ENCODE assay signal across 11 cellular contexts in genomic region chr1:198680174-198680871, GRCh38. TPM values are rescaled to one million over a fixed set of nuclear protein-coding genes. Genes with fewer than 3 reads are reported as not detected.
DNase-seq lines count a peak whose midpoint lies in the region; ATAC-seq and TF ChIP-seq lines count a peak whose summit lies in the region.
"Had no signal": no experiment of that assay in that cellular context is flagged by ENCODE, and none has a peak within 500 bp of the region (broad histone marks: within the 10 kb centered on the region; RNA-seq: fewer than 3 reads in every experiment).

No MANE protein-coding gene starts in this region.

- H3K27ac ChIP-seq in Peyer's patch, result peak overlapping the region; percentile 71 to 80 (median 76)

- H3K9me3 ChIP-seq in Peyer's patch (no peaks in the 10 kb centered on the region), Caco-2 (no peaks in the 10 kb centered on the region)
- H3K9me3 ChIP-seq: HAP-1 had no signal

- no peaks in the 10 kb centered on the region for H3K9me3 Mint-ChIP-seq in activated CD4-positive, alpha-beta T cell treated with anti-CD3 and anti-CD28 coated beads for 36 hours (ENCODE audit: low read depth)
- H3K9me3 Mint-ChIP-seq in dendritic cell treated with granulocyte-macrophage colony-stimulating factor and Interleukin-4, amounts not matched to agents 40 ng/mL and 50 ng/mL, for 4 days, result peaks cover 8% of the 10 kb centered on the region
- H3K9me3 Mint-ChIP-seq in stimulated activated naive B cell treated with anti-CD40 and anti-IgM and Interleukin-4, amounts not matched to agents 10 μg/mL and 1 μg/mL and 100 μg/mL, for 72 hours, result peaks cover 2% of the 10 kb centered on the region in 2 donors
- H3K9me3 Mint-ChIP-seq in Caco-2 (ENCODE audit: unreplicated experiment), result no peaks in the 10 kb centered on the region

- peaks cover 87% of the 10 kb centered on the region for H3K4me1 Mint-ChIP-seq in activated CD4-positive, alpha-beta T cell treated with anti-CD3 and anti-CD28 coated beads for 36 hours
- peaks cover 34% of the 10 kb centered on the region for H3K4me1 Mint-ChIP-seq in dendritic cell treated with granulocyte-macrophage colony-stimulating factor and Interleukin-4, amounts not matched to agents 40 ng/mL and 50 ng/mL, for 4 days (ENCODE audit: low read depth)
- peaks cover 44 to 81% of the 10 kb centered on the region in 2 donors for H3K4me1 Mint-ChIP-seq in stimulated activated naive B cell treated with anti-CD40 and anti-IgM and Interleukin-4, amounts not matched to agents 10 μg/mL and 1 μg/mL and 100 μg/mL, for 72 hours
- no peaks in the 10 kb centered on the region for H3K4me1 Mint-ChIP-seq in Caco-2 (ENCODE audit: low read depth, unreplicated experiment)

- no TSS peak for BruUV-seq in Caco-2 (replicated peaks; lab: Mats Ljungman, UMichigan)

- CTCF ChIA-PET in activated CD4-positive, alpha-beta T cell treated with anti-CD3 and anti-CD28 coated beads for 36 hours (lab: Charles Lee), result interaction anchor here (0.9 to 7.7 kb wide), 3 partner anchors 10 to 19 kb away, joined by 3 to 58 read pairs (median 3); no protein-coding TSS in a partner anchor
- CTCF ChIA-PET in Caco-2 (lab: Charles Lee), result no interaction called here

- H3K27me3 Mint-ChIP-seq in activated CD4-positive, alpha-beta T cell treated with anti-CD3 and anti-CD28 coated beads for 36 hours, result no peaks in the 10 kb centered on the region
- no peaks in the 10 kb centered on the region for H3K27me3 Mint-ChIP-seq in dendritic cell treated with granulocyte-macrophage colony-stimulating factor and Interleukin-4, amounts not matched to agents 40 ng/mL and 50 ng/mL, for 4 days
- H3K27me3 Mint-ChIP-seq in stimulated activated naive B cell treated with anti-CD40 and anti-IgM and Interleukin-4, amounts not matched to agents 10 μg/mL and 1 μg/mL and 100 μg/mL, for 72 hours, result no peaks in the 10 kb centered on the region
- no peaks in the 10 kb centered on the region for H3K27me3 Mint-ChIP-seq in Caco-2 (ENCODE audit: insufficient read depth, unreplicated experiment)

- H3K4me3 Mint-ChIP-seq in activated CD4-positive, alpha-beta T cell treated with anti-CD3 and anti-CD28 coated beads for 36 hours, result peak overlapping the region; percentile 73
- peak overlapping the region; percentile 44 for H3K4me3 Mint-ChIP-seq in dendritic cell treated with granulocyte-macrophage colony-stimulating factor and Interleukin-4, amounts not matched to agents 40 ng/mL and 50 ng/mL, for 4 days
- H3K4me3 Mint-ChIP-seq in stimulated activated naive B cell treated with anti-CD40 and anti-IgM and Interleukin-4, amounts not matched to agents 10 μg/mL and 1 μg/mL and 100 μg/mL, for 72 hours, result peak overlapping the region; percentile 23 to 33
- no peak overlapping the region for H3K4me3 Mint-ChIP-seq in Caco-2 (ENCODE audit: unreplicated experiment)

- DNase-seq in activated CD4-positive, alpha-beta T cell treated with anti-CD3 and anti-CD28 coated beads for 36 hours, result peak; percentile 50
- DNase-seq in activated CD4-positive, alpha-beta T cell treated with anti-CD3 and anti-CD28 coated beads, Interleukin-2, amount 50 U/mL, for 48 hours, result no peak
- peak in 1 of 3 donors; percentile 50 for DNase-seq in Peyer's patch
- no peak for DNase-seq in stimulated activated naive B cell treated with anti-CD40 and anti-IgM and Interleukin-4, amounts not matched to agents 10 μg/mL and 1 μg/mL and 100 μg/mL, for 72 hours
- DNase-seq in Caco-2, result no peak
- DNase-seq in NOMO-1 (lab: John Stamatoyannopoulos, UW; ENCODE audit: unreplicated experiment in 2 of 2), result no peak
- no peak for DNase-seq in T1000 (lab: John Stamatoyannopoulos, UW)
- DNase-seq: midbrain, NCI-H1048 had no signal

- peaks cover 55% of the 10 kb centered on the region for H3K36me3 Mint-ChIP-seq in activated CD4-positive, alpha-beta T cell treated with anti-CD3 and anti-CD28 coated beads for 36 hours (ENCODE audit: low read depth)
- H3K36me3 Mint-ChIP-seq in dendritic cell treated with granulocyte-macrophage colony-stimulating factor and Interleukin-4, amounts not matched to agents 40 ng/mL and 50 ng/mL, for 4 days (ENCODE audit: low read depth), result peaks cover 48% of the 10 kb centered on the region
- H3K36me3 Mint-ChIP-seq in stimulated activated naive B cell treated with anti-CD40 and anti-IgM and Interleukin-4, amounts not matched to agents 10 μg/mL and 1 μg/mL and 100 μg/mL, for 72 hours, result peaks cover 35 to 41% of the 10 kb centered on the region in 2 donors
- H3K36me3 Mint-ChIP-seq in Caco-2 (ENCODE audit: insufficient read depth, unreplicated experiment), result no peaks in the 10 kb centered on the region

- H3K36me3 ChIP-seq in Peyer's patch, result no peaks in the 10 kb centered on the region
- no peaks in the 10 kb centered on the region for H3K36me3 ChIP-seq in Caco-2 (ENCODE audit: control insufficient read depth, insufficient read depth, low read length)
- H3K36me3 ChIP-seq: HAP-1 had no signal

- H3K4me1 ChIP-seq in Peyer's patch, result peaks cover 0 to 13% (median 0%) of the 10 kb centered on the region in 4 donors
- no peaks in the 10 kb centered on the region for H3K4me1 ChIP-seq in Caco-2

- TF ChIP-seq CTCF in Peyer's patch (IDR thresholded peaks at IDR 0.05) (no peak), Caco-2 (IDR thresholded peaks at IDR 0.05; ENCODE audit: insufficient read depth in 1 of 2, low read depth in 1 of 2, low read length in 1 of 2, severe bottlenecking in 1 of 2, unreplicated experiment in 1 of 2) (no peak)

- intact Hi-C loops in activated CD4-positive, alpha-beta T cell treated with anti-CD3 and anti-CD28 coated beads for 36 hours (cut with DNase I, micrococcal nuclease), result loop anchor here (2.0 to 10.0 kb wide), 8 partner anchors 32 to 906 kb away; partner anchors contain the start of genes NEK7 (in 2 of the 2), C1orf53 (in 1 of the 2), DENND1B (in 1 of the 2) and LHX9 (in 1 of the 2)
- intact Hi-C loops in dendritic cell treated with granulocyte-macrophage colony-stimulating factor and Interleukin-4, amounts not matched to agents 40 ng/mL and 50 ng/mL, for 4 days (cut with micrococcal nuclease), result loop anchor here (2.0 kb wide), 1 partner anchor 16 kb away; no protein-coding TSS in a partner anchor
- intact Hi-C loops in Caco-2 (cut with micrococcal nuclease; ENCODE audit: unreplicated experiment), result loop anchor here (10.0 kb wide), 1 partner anchor 336 kb away; no protein-coding TSS in a partner anchor

- H3K4me3 ChIP-seq in Peyer's patch, result peak overlapping the region in 2 of 4 donors; percentile 9 to 13
- no peak overlapping the region for H3K4me3 ChIP-seq in Caco-2 (ENCODE audit: low read depth, low read length)
- H3K4me3 ChIP-seq: HAP-1 had no signal

- ATAC-seq in activated CD4-positive, alpha-beta T cell treated with anti-CD3 and anti-CD28 coated beads for 36 hours, result no peak
- no peak for ATAC-seq in stimulated activated naive B cell treated with anti-CD40 and anti-IgM and Interleukin-4, amounts not matched to agents 10 μg/mL and 1 μg/mL and 100 μg/mL, for 72 hours (replicated peaks)

- H3K27me3 ChIP-seq in Peyer's patch (no peaks in the 10 kb centered on the region), Caco-2 (replicated peaks; ENCODE audit: control insufficient read depth, insufficient read depth, low read length) (no peaks in the 10 kb centered on the region)

- no peak for TF ChIP-seq POLR2A in Peyer's patch (IDR thresholded peaks at IDR 0.05)

- POLR2A ChIA-PET in activated CD4-positive, alpha-beta T cell treated with anti-CD3 and anti-CD28 coated beads for 36 hours (lab: Charles Lee), result interaction anchor here (0.6 to 2.8 kb wide), 4 partner anchors 24 to 161 kb away, joined by 3 to 16 read pairs (median 6); no protein-coding TSS in a partner anchor
- POLR2A ChIA-PET in Caco-2 (lab: Charles Lee), result no interaction called here

- H3K27ac Mint-ChIP-seq in activated CD4-positive, alpha-beta T cell treated with anti-CD3 and anti-CD28 coated beads for 36 hours, result peak overlapping the region; percentile 98
- peak overlapping the region; percentile 91 for H3K27ac Mint-ChIP-seq in dendritic cell treated with granulocyte-macrophage colony-stimulating factor and Interleukin-4, amounts not matched to agents 40 ng/mL and 50 ng/mL, for 4 days
- H3K27ac Mint-ChIP-seq in stimulated activated naive B cell treated with anti-CD40 and anti-IgM and Interleukin-4, amounts not matched to agents 10 μg/mL and 1 μg/mL and 100 μg/mL, for 72 hours, result peak overlapping the region; percentile 94
- no peak overlapping the region for H3K27ac Mint-ChIP-seq in Caco-2 (ENCODE audit: unreplicated experiment)

RNA-seq across cellular contexts. Expression of gene PTPRC, which starts 41.5 kb away (rescaled TPM):
- 100 to 1,000 TPM; 458 to 564 TPM for total RNA-seq in activated CD4-positive, alpha-beta T cell treated with anti-CD3 and anti-CD28 coated beads for 36 hours
- total RNA-seq in Peyer's patch (100 to 1,000 TPM in 1 of 4 donors, 10 to 100 TPM in 3; 13.3 to 127 (median 22.1) TPM), Caco-2 (2022) (0.25 and 0.65 TPM in 2 replicates)
